Comparison of ENCODE assay signal across 8 cellular contexts in genomic region chr11:121464352-121464946, GRCh38. TPM values are rescaled to one million over a fixed set of nuclear protein-coding genes. Genes with fewer than 3 reads are reported as not detected.
DNase-seq lines count a peak whose midpoint lies in the region; ATAC-seq and TF ChIP-seq lines count a peak whose summit lies in the region.

No MANE protein-coding gene starts in this region.

- peak in 1 of 2 experiments; percentile 70 for DNase-seq in Caco-2
- DNase-seq in GM23248, result peak; percentile 90
- DNase-seq in MV-4-11 (lab: John Stamatoyannopoulos, UW), result peak; percentile 87
- peak; percentile 86 for DNase-seq in activated CD8-positive, alpha-beta T cell treated with anti-CD3 and anti-CD28 coated beads, Interleukin-2, amount 10 ng/mL, durations not matched to agents 7 days and 5 days
- peak; percentile 44 to 82 (median 69) for DNase-seq in effector memory CD4-positive, alpha-beta T cell
- peak; percentile 21 for DNase-seq in naive B cell
- DNase-seq in stromal cell of bone marrow (ENCODE audit: low read depth), result peak; percentile 48
- DNase-seq in DMS114 treated with DMSO at 0.1 percent for 48 hours (lab: John Stamatoyannopoulos, UW; ENCODE audit: unreplicated experiment), result no peak

- intact Hi-C loops in Caco-2 (cut with micrococcal nuclease; ENCODE audit: unreplicated experiment), result no loop called here

- TF ChIP-seq CTCF in Caco-2 (IDR thresholded peaks at IDR 0.05; ENCODE audit: insufficient read depth in 1 of 2, low read depth in 1 of 2, low read length in 1 of 2, severe bottlenecking in 1 of 2, unreplicated experiment in 1 of 2), result no peak

- no peaks in the 10 kb centered on the region for H3K9me2 ChIP-seq in GM23248 (ENCODE audit: insufficient read depth)

- H2AFZ ChIP-seq in GM23248, result no peak overlapping the region

- H3K4me3 Mint-ChIP-seq in Caco-2 (ENCODE audit: unreplicated experiment) (no peak overlapping the region), naive B cell (peak overlapping the region; percentile 1 to 75 (median 59))
- peak overlapping the region; percentile 67 for H3K4me3 Mint-ChIP-seq in activated CD8-positive, alpha-beta T cell treated with anti-CD3 and anti-CD28 coated beads, Interleukin-2, amount 10 ng/mL, durations not matched to agents 7 days and 5 days

- 0 out of 2 replicates have a peak overlapping the region, but pooled peaks have one; percentile 1 for H3K27ac ChIP-seq in GM23248
- H3K27ac ChIP-seq in effector memory CD4-positive, alpha-beta T cell (ENCODE audit: insufficient read depth, low read length, poor library complexity, severe bottlenecking), result peak overlapping the region; percentile 82

- no peaks in the 10 kb centered on the region for H4K20me1 ChIP-seq in GM23248 (ENCODE audit: insufficient read depth)

- H3K27me3 ChIP-seq in Caco-2 (replicated peaks; ENCODE audit: control insufficient read depth, insufficient read depth, low read length), result no peaks in the 10 kb centered on the region
- no peaks in the 10 kb centered on the region for H3K27me3 ChIP-seq in GM23248 (replicated peaks; ENCODE audit: insufficient read depth)
- no peaks in the 10 kb centered on the region for H3K27me3 ChIP-seq in effector memory CD4-positive, alpha-beta T cell (replicated peaks; ENCODE audit: control insufficient read depth, insufficient read depth, low read length, poor library complexity, severe bottlenecking)

- in situ Hi-C loops in GM23248 (cut with MboI), result no loop called here

- 4 to 6% methylated on average over 11 of the region's 11 CpGs for WGBS in GM23248 (ENCODE audit: low coverage in 1 of 2, low lambda C conversion rate in 2 of 2, missing lambda C conversion rate in 2 of 2), 2 experiments

- H3K9ac ChIP-seq in GM23248, result no peak overlapping the region

- ATAC-seq in activated CD8-positive, alpha-beta T cell treated with anti-CD3 and anti-CD28 coated beads, Interleukin-2, amount 10 ng/mL, durations not matched to agents 7 days and 5 days, result peak; percentile 78
- peak; percentile 32 to 39 for ATAC-seq in naive B cell (ENCODE audit: low read depth in 2 of 2)

- H3K4me1 ChIP-seq in Caco-2, result peaks cover 48% of the 10 kb centered on the region
- H3K4me1 ChIP-seq in GM23248 (ENCODE audit: insufficient read depth), result peaks cover 40% of the 10 kb centered on the region
- peaks cover 90% of the 10 kb centered on the region for H3K4me1 ChIP-seq in effector memory CD4-positive, alpha-beta T cell (ENCODE audit: control insufficient read depth, insufficient read depth, low read length, poor library complexity, severe bottlenecking)

- BruUV-seq in Caco-2 (replicated peaks; lab: Mats Ljungman, UMichigan), result no TSS peak

- H3K27me3 Mint-ChIP-seq in Caco-2 (ENCODE audit: insufficient read depth, unreplicated experiment), result no peaks in the 10 kb centered on the region
- no peaks in the 10 kb centered on the region for H3K27me3 Mint-ChIP-seq in activated CD8-positive, alpha-beta T cell treated with anti-CD3 and anti-CD28 coated beads, Interleukin-2, amount 10 ng/mL, durations not matched to agents 7 days and 5 days (ENCODE audit: low read depth)
- no peaks in the 10 kb centered on the region for H3K27me3 Mint-ChIP-seq in naive B cell

- H3K36me3 ChIP-seq in Caco-2 (ENCODE audit: control insufficient read depth, insufficient read depth, low read length), result no peaks in the 10 kb centered on the region
- H3K36me3 ChIP-seq in GM23248 (ENCODE audit: low read depth), result no peaks in the 10 kb centered on the region
- no peaks in the 10 kb centered on the region for H3K36me3 ChIP-seq in effector memory CD4-positive, alpha-beta T cell (ENCODE audit: control insufficient read depth, insufficient read depth, low read length)

- no peaks in the 10 kb centered on the region for H3K79me2 ChIP-seq in GM23248 (ENCODE audit: insufficient read depth)

- CTCF ChIA-PET in Caco-2 (lab: Charles Lee), result interaction anchor here (0.7 to 1.1 kb wide), 2 partner anchors 13 to 172 kb away, joined by 3 read pairs; partner anchors contain the start of gene SC5D
- CTCF ChIA-PET in activated CD8-positive, alpha-beta T cell treated with anti-CD3 and anti-CD28 coated beads, Interleukin-2, amount 10 ng/mL, durations not matched to agents 7 days and 5 days (lab: Charles Lee), result interaction anchor here (0.7 to 7.9 kb wide), 10 partner anchors 10 to 127 kb away, joined by 3 to 90 read pairs (median 4); partner anchors contain the start of genes SORL1 and SORL1-AS1

- H3F3A ChIP-seq in GM23248 (ENCODE audit: insufficient read depth), result peaks cover 40% of the 10 kb centered on the region

- H3K9me3 ChIP-seq in Caco-2, result no peaks in the 10 kb centered on the region
- H3K9me3 ChIP-seq in GM23248 (ENCODE audit: low read depth), result no peaks in the 10 kb centered on the region
- H3K9me3 ChIP-seq in effector memory CD4-positive, alpha-beta T cell (ENCODE audit: control insufficient read depth, low read length), result no peaks in the 10 kb centered on the region

- H3K27ac Mint-ChIP-seq in Caco-2 (ENCODE audit: unreplicated experiment) (peak overlapping the region; percentile 91), naive B cell (peak overlapping the region in 4 of 6 donors; percentile 46 to 85 (median 80))
- H3K27ac Mint-ChIP-seq in activated CD8-positive, alpha-beta T cell treated with anti-CD3 and anti-CD28 coated beads, Interleukin-2, amount 10 ng/mL, durations not matched to agents 7 days and 5 days, result peak overlapping the region; percentile 93

- H3K4me3 ChIP-seq in Caco-2 (ENCODE audit: low read depth, low read length) (no peak overlapping the region), GM23248 (no peak overlapping the region)
- no peak overlapping the region for H3K4me3 ChIP-seq in effector memory CD4-positive, alpha-beta T cell (ENCODE audit: insufficient read depth, low read depth, low read length, poor library complexity, severe bottlenecking)

- H3K36me3 Mint-ChIP-seq in Caco-2 (ENCODE audit: insufficient read depth, unreplicated experiment) (no peaks in the 10 kb centered on the region), naive B cell (peaks cover 0 to under 1% of the 10 kb centered on the region in 2 donors)
- peaks cover 41% of the 10 kb centered on the region for H3K36me3 Mint-ChIP-seq in activated CD8-positive, alpha-beta T cell treated with anti-CD3 and anti-CD28 coated beads, Interleukin-2, amount 10 ng/mL, durations not matched to agents 7 days and 5 days (ENCODE audit: low read depth)

- H3K9me3 Mint-ChIP-seq in Caco-2 (ENCODE audit: unreplicated experiment) (no peaks in the 10 kb centered on the region), naive B cell (no peaks in the 10 kb centered on the region)
- H3K9me3 Mint-ChIP-seq in activated CD8-positive, alpha-beta T cell treated with anti-CD3 and anti-CD28 coated beads, Interleukin-2, amount 10 ng/mL, durations not matched to agents 7 days and 5 days (ENCODE audit: insufficient read depth), result no peaks in the 10 kb centered on the region

- H3K4me1 Mint-ChIP-seq in Caco-2 (ENCODE audit: low read depth, unreplicated experiment), result peaks cover 40% of the 10 kb centered on the region
- H3K4me1 Mint-ChIP-seq in activated CD8-positive, alpha-beta T cell treated with anti-CD3 and anti-CD28 coated beads, Interleukin-2, amount 10 ng/mL, durations not matched to agents 7 days and 5 days (ENCODE audit: low read depth), result peaks cover 98% of the 10 kb centered on the region
- peaks cover 68 to 97% (median 95%) of the 10 kb centered on the region in 3 donors for H3K4me1 Mint-ChIP-seq in naive B cell

- POLR2A ChIA-PET in Caco-2 (lab: Charles Lee), result no interaction called here
- POLR2A ChIA-PET in activated CD8-positive, alpha-beta T cell treated with anti-CD3 and anti-CD28 coated beads, Interleukin-2, amount 10 ng/mL, durations not matched to agents 7 days and 5 days (lab: Charles Lee), result interaction anchor here (0.9 to 10.3 kb wide), 4 partner anchors 14 to 172 kb away, joined by 4 to 156 read pairs (median 7); partner anchors contain the start of genes SC5D, SORL1 and SORL1-AS1

- peak overlapping the region; percentile 55 for H3K4me2 ChIP-seq in GM23248 (ENCODE audit: unreplicated experiment)

RNA-seq across cellular contexts. Expression of gene SORL1, which starts 12.3 kb away (rescaled TPM):
- total RNA-seq in Caco-2 (2022), result 26.3 and 34.0 TPM in 2 replicates
- total RNA-seq in GM23248 (2014; rRNA removed; shearing (Covaris generic)), result 0.54 and 0.76 TPM in 2 replicates
- polyA plus RNA-seq in GM23248 (2016; fragmentation: Nextera tagmentation; extraction: Ambion mirVana) (0.26 and 0.30 TPM in 2 replicates), naive B cell (ENCODE audit: low read depth in 6 of 6) (100 to 1,000 TPM in 1 of 6 donors, 10 to 100 TPM in 5; 61.7 to 102 (median 83.8) TPM)
- total RNA-seq in activated CD8-positive, alpha-beta T cell treated with anti-CD3 and anti-CD28 coated beads, Interleukin-2, amount 10 ng/mL, durations not matched to agents 7 days and 5 days, result 100 to 1,000 TPM in 1 of 2 experiments, 10 to 100 TPM in 1; 98.9 to 107 TPM

Comparison
In these comparisons a context has a peak if more than half of its experiments do, and no peak if none do; other contexts are left out.
1. RNA of gene SORL1, which starts 12.3 kb away (total RNA-seq): 98.9 to 107 TPM in activated CD8-positive, alpha-beta T cell treated with anti-CD3 and anti-CD28 coated beads, Interleukin-2, amount 10 ng/mL, durations not matched to agents 7 days and 5 days and 26.3 to 34.0 TPM in Caco-2; 0.54 to 0.76 TPM in GM23248; every median in the first group is over 10 times any median in the second.
2. Peak in every context shown above with its lines, with median percentiles within 50 percentile points of each other: H3K27ac Mint-ChIP-seq.